In the genomic region with DNA sequence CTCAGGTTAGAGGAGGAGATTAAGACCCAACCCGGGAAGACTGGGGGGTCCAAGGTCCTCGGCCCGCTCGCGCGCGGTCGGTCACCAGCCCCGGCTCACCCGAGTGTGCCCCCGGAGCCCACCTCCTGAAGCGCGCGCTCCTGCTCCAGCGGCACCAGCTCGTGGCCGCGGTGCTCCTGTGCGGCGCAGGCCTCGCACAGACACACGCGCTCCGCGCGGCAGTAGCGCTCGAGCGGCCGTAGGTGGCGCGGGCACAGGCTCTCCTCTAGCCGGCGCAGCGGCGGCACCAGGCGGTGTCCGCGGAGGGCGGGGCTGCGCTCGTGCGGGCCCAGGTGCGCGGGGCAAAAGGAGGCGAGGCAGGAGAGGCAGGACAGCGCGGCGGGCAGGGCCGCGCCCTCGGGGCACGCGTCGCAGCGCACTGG, we compare ENCODE assay signal across 8 cellular contexts. TPM values are rescaled to one million over a fixed set of nuclear protein-coding genes. Genes with fewer than 3 reads are reported as not detected.
DNase-seq lines count a peak whose midpoint lies in the region; ATAC-seq and TF ChIP-seq lines count a peak whose summit lies in the region.

No MANE protein-coding gene starts in this region.

- no peak for TF ChIP-seq POLR2A in stomach (IDR thresholded peaks at IDR 0.05)

- H3K9me3 ChIP-seq in muscle layer of duodenum (ENCODE audit: control insufficient read depth in 1 of 2, low read length in 2 of 2) (no peaks in the 10 kb centered on the region), stomach (no peaks in the 10 kb centered on the region)

- ATAC-seq in HG02970 (IDR thresholded peaks at IDR 0.05; ENCODE audit: low FRiP score, unreplicated experiment) (peak; percentile 44), GM21825 (IDR thresholded peaks at IDR 0.05; ENCODE audit: unreplicated experiment) (no peak)

- WGBS in stomach, 5 donors, result 0 to 1% (median 0%) methylated on average over 11 to 56 of the region's 56 CpGs

- intact Hi-C loops in stomach (cut with DNase I; ENCODE audit: low total_unique reads), result no loop called here

- H3K36me3 ChIP-seq in muscle layer of duodenum (ENCODE audit: control insufficient read depth in 1 of 2, insufficient read depth in 2 of 2, low read length in 2 of 2), result peaks cover 14 to 26% of the 10 kb centered on the region in 2 donors
- peaks cover 8 to 23% (median 18%) of the 10 kb centered on the region in 4 donors for H3K36me3 ChIP-seq in stomach

- H3K4me3 ChIP-seq in epithelial cell of proximal tubule (ENCODE audit: low read depth, low read length) (peak overlapping the region; percentile 66), muscle layer of duodenum (ENCODE audit: low read depth in 1 of 2, low read length in 2 of 2) (peak overlapping the region; percentile 77 to 90), stomach (peak overlapping the region; percentile 59 to 71 (median 70))

- H3K4me1 ChIP-seq in muscle layer of duodenum (ENCODE audit: control insufficient read depth in 1 of 2, insufficient read depth in 2 of 2, low read length in 2 of 2) (peaks cover 15 to 48% of the 10 kb centered on the region in 2 donors), stomach (peaks cover 40 to 67% (median 60%) of the 10 kb centered on the region in 4 donors)

- TF ChIP-seq EP300 in stomach (IDR thresholded peaks at IDR 0.05), result no peak

- H3K27me3 ChIP-seq in muscle layer of duodenum (ENCODE audit: low read depth, low read length) (no peaks in the 10 kb centered on the region), stomach (peaks cover 0 to 14% (median 0%) of the 10 kb centered on the region in 3 donors)

- H3K27ac ChIP-seq in muscle layer of duodenum (ENCODE audit: low read length) (peak overlapping the region; percentile 96), stomach (peak overlapping the region; percentile 91 to 96 (median 93))

- TF ChIP-seq CTCF in epithelial cell of proximal tubule (conservative IDR thresholded peaks at IDR 0.05; ENCODE audit: low read depth, low read length) (peak; percentile 42), stomach (IDR thresholded peaks at IDR 0.05) (peak in 4 of 7 experiments; percentile 32 to 63 (median 54))

- peak; percentile 90 for DNase-seq in Daoy (ENCODE audit: low read depth)
- peak; percentile 63 to 81 for DNase-seq in NOMO-1 (lab: John Stamatoyannopoulos, UW; ENCODE audit: unreplicated experiment in 2 of 2)
- peak; percentile 80 for DNase-seq in activated T-cell treated with anti-CD3 and anti-CD28 coated beads, Interleukin-2, amount 50 U/mL, for 1 hour
- DNase-seq in epithelial cell of proximal tubule (ENCODE audit: low read depth), result no peak
- DNase-seq in stomach, result peak; percentile 86

RNA-seq across cellular contexts. Expression of gene TRIM47, which starts 0.6 kb away (rescaled TPM):
- total RNA-seq in Daoy (2014; rRNA removed; shearing (Covaris generic)), result 14.4 and 15.2 TPM in 2 replicates
- total RNA-seq in epithelial cell of proximal tubule (51.2 and 68.7 TPM in 2 replicates), stomach (10 to 100 TPM in 4 of 5 donors, 1 to 10 TPM in 1; 3.5 to 40.4 (median 11.9) TPM)
- polyA plus RNA-seq in stomach, result 10 to 100 TPM; 24.2 to 34.7 (median 28.4) TPM

RNA-seq across cellular contexts. Expression of gene TRIM65, which starts 19.0 kb away (rescaled TPM):
- total RNA-seq in Daoy (2014; rRNA removed; shearing (Covaris generic)), result 15.6 and 24.1 TPM in 2 replicates
- total RNA-seq in epithelial cell of proximal tubule (24.7 and 28.6 TPM in 2 replicates), stomach (10 to 100 TPM in 3 of 5 donors, 1 to 10 TPM in 1, not detected in 1; 9.2 to 26.6 (median 16.9) TPM)
- polyA plus RNA-seq in stomach, result 10 to 100 TPM in 1 of 3 donors, 1 to 10 TPM in 2; 8.1 to 10.6 (median 9.5) TPM

RNA-seq across cellular contexts. Expression of gene WBP2, which starts 22.6 kb away (rescaled TPM):
- 17.8 and 21.8 TPM in 2 replicates for total RNA-seq in Daoy (2014; rRNA removed; shearing (Covaris generic))
- total RNA-seq in epithelial cell of proximal tubule, result 65.5 and 69.2 TPM in 2 replicates
- total RNA-seq in stomach, result 100 to 1,000 TPM in 1 of 5 donors, 10 to 100 TPM in 4; 28.6 to 122 (median 46.1) TPM
- polyA plus RNA-seq in stomach, result 100 to 1,000 TPM in 1 of 3 donors, 10 to 100 TPM in 2; 87.3 to 104 (median 98.6) TPM

RNA-seq across cellular contexts. Expression of gene MRPL38, which starts 26.9 kb away (rescaled TPM):
- 27.7 and 34.8 TPM in 2 replicates for total RNA-seq in Daoy (2014; rRNA removed; shearing (Covaris generic))
- 38.3 and 47.9 TPM in 2 replicates for total RNA-seq in epithelial cell of proximal tubule
- total RNA-seq in stomach, result 100 to 1,000 TPM in 1 of 5 donors, 10 to 100 TPM in 3, 1 to 10 TPM in 1; 9.3 to 244 (median 29.9) TPM
- polyA plus RNA-seq in stomach, result 10 to 100 TPM; 54.2 to 89.2 (median 73.9) TPM

RNA-seq across cellular contexts. Expression of gene UNC13D, which starts 33.6 kb away (rescaled TPM):
- total RNA-seq in Daoy (2014; rRNA removed; shearing (Covaris generic)), result 0.06 and 0.86 TPM in 2 replicates
- 9.2 and 17.8 TPM in 2 replicates for total RNA-seq in epithelial cell of proximal tubule
- total RNA-seq in stomach, result 10 to 100 TPM in 4 of 5 donors, 1 to 10 TPM in 1; 9.0 to 45.5 (median 25.5) TPM
- polyA plus RNA-seq in stomach, result 10 to 100 TPM in 2 of 3 donors, 1 to 10 TPM in 1; 6.4 to 18.5 (median 17.9) TPM
